1 cellular context compared by ENCODE assay signal in the genomic region with DNA sequence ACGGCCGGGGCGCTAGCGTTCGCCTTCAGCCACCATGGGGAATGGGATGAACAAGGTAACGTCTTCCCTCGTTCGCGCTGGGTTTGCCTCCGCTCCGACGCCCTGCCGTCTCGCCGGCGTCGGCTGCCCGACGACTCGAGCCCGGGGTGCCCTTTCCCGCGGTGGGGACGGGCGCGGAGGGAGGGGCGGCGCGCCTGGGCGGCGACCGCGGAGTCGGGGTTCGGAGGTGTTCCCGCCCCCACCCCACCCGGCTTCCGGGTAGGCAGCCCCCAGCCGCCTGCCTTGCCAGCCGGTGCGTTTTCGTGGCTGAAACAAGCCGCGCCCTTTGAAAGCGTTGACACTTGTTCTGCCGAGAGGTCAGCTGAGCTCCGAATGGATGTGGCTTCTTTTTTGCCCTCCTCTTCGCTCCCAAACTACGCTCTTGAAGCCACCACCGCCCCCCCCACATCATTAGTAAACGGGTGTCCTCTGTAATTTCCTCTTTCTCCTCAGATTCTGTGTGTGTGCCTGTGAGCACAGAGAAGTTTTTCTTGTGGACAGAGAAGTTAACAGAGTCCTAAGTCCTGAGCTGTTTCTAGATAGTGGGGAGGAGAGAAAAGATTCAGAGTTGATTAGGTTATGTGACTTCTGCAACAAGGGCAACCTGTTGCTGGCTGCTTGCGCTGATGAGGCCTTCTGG.
TF ChIP-seq lines count a peak whose summit lies in the region.

No MANE protein-coding gene starts in this region.

TF ChIP-seq in HepG2, 621 proteins besides CTCF, POLR2A, EP300 and RAD21 (continued from another document and continues in another):
- TF ChIP-seq, protein P1, sequence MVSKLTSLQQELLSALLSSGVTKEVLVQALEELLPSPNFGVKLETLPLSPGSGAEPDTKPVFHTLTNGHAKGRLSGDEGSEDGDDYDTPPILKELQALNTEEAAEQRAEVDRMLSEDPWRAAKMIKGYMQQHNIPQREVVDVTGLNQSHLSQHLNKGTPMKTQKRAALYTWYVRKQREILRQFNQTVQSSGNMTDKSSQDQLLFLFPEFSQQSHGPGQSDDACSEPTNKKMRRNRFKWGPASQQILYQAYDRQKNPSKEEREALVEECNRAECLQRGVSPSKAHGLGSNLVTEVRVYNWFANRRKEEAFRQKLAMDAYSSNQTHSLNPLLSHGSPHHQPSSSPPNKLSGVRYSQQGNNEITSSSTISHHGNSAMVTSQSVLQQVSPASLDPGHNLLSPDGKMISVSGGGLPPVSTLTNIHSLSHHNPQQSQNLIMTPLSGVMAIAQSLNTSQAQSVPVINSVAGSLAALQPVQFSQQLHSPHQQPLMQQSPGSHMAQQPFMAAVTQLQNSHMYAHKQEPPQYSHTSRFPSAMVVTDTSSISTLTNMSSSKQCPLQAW (CRISPR knock-in tag; IDR thresholded peaks at IDR 0.05), result no peak
- TF ChIP-seq ZNF260 (CRISPR knock-in tag; IDR thresholded peaks at IDR 0.05; ENCODE audit: borderline replicate concordance, low read depth) (no peak), SMAD9 (CRISPR knock-in tag; IDR thresholded peaks at IDR 0.05) (0 out of 2 replicates have a peak, but pooled peaks have one; percentile 84), ZFP41 (CRISPR knock-in tag; IDR thresholded peaks at IDR 0.05; ENCODE audit: borderline replicate concordance) (peak; percentile 0; the same call in 1 of the 2 replicates), REL (CRISPR knock-in tag; conservative IDR thresholded peaks at IDR 0.05) (peak; percentile 89), ZNF615 (CRISPR knock-in tag; IDR thresholded peaks at IDR 0.05; ENCODE audit: borderline replicate concordance) (no peak), KLF16 (CRISPR knock-in tag; IDR thresholded peaks at IDR 0.05) (peak in 1 of 2 experiments; percentile 85; a peak in 1 of 4 replicates), FLYWCH1 (CRISPR knock-in tag; IDR thresholded peaks at IDR 0.05) (no peak), NR3C1 (CRISPR knock-in tag; IDR thresholded peaks at IDR 0.05) (no peak), HNF4A (CRISPR knock-in tag; IDR thresholded peaks at IDR 0.05) (peak; percentile 17; the same call in 1 of the 2 replicates), ZNF30 (CRISPR knock-in tag; IDR thresholded peaks at IDR 0.05) (peak; percentile 93), POGZ (CRISPR knock-in tag; IDR thresholded peaks at IDR 0.05) (no peak), CHD2 (IDR thresholded peaks at IDR 0.05; ENCODE audit: low read depth, low read length) (0 out of 2 replicates have a peak, but pooled peaks have one; percentile 29), KDM5B (CRISPR knock-in tag; IDR thresholded peaks at IDR 0.05; ENCODE audit: borderline replicate concordance) (peak; percentile 86; the same call in 1 of the 2 replicates), ZNF616 (CRISPR knock-in tag; IDR thresholded peaks at IDR 0.05; ENCODE audit: low read depth) (peak; percentile 42), SALL2 (CRISPR knock-in tag; IDR thresholded peaks at IDR 0.05) (no peak), NCOA1 (CRISPR knock-in tag; IDR thresholded peaks at IDR 0.05) (no peak), HES4 (CRISPR knock-in tag; IDR thresholded peaks at IDR 0.05; ENCODE audit: borderline replicate concordance) (peak; percentile 71; the same call in 1 of the 2 replicates), CCDC6 (CRISPR knock-in tag; IDR thresholded peaks at IDR 0.05) (0 out of 2 replicates have a peak, but pooled peaks have one; percentile 18), CEBPG (CRISPR knock-in tag; IDR thresholded peaks at IDR 0.05) (peak; percentile 19; the same call in 1 of the 2 replicates), BRD4 (CRISPR knock-in tag; IDR thresholded peaks at IDR 0.05) (no peak), ZEB1 (IDR thresholded peaks at IDR 0.05; ENCODE audit: insufficient replicate concordance, low read depth) (no peak), ZNF629 (CRISPR knock-in tag; conservative IDR thresholded peaks at IDR 0.05) (0 out of 2 replicates have a peak, but pooled peaks have one; percentile 4), POLR2AphosphoS2 (IDR thresholded peaks at IDR 0.05; ENCODE audit: low read depth, low read length) (no peak), ZFP82 (CRISPR knock-in tag; IDR thresholded peaks at IDR 0.05; ENCODE audit: borderline replicate concordance) (no peak; the same call in 1 of the 2 replicates), PHF8 (CRISPR knock-in tag; IDR thresholded peaks at IDR 0.05) (peak; percentile 39; the same call in 1 of the 2 replicates), KDM4B (CRISPR knock-in tag; IDR thresholded peaks at IDR 0.05) (no peak), ZNF75D (CRISPR knock-in tag; IDR thresholded peaks at IDR 0.05; ENCODE audit: borderline replicate concordance) (no peak), U2AF1 (optimal IDR thresholded peaks at IDR 0.05; ENCODE audit: low read depth, low read length) (no peak), RBM39 (IDR thresholded peaks at IDR 0.05; ENCODE audit: low read depth, low read length, poor library complexity, severe bottlenecking) (no peak), ZFP36L1 (CRISPR knock-in tag; IDR thresholded peaks at IDR 0.05) (no peak), ZBTB7A (CRISPR knock-in tag; IDR thresholded peaks at IDR 0.05) (no peak), ZNF777 (CRISPR knock-in tag; IDR thresholded peaks at IDR 0.05) (peak; percentile 87), DNMT3B (CRISPR knock-in tag; conservative IDR thresholded peaks at IDR 0.05) (no peak), PCBP2 (optimal IDR thresholded peaks at IDR 0.05; ENCODE audit: low read depth, low read length, poor library complexity, severe bottlenecking) (no peak), ZNF644 (CRISPR knock-in tag; IDR thresholded peaks at IDR 0.05; ENCODE audit: low read depth) (no peak)
- TF ChIP-seq, protein P2, sequence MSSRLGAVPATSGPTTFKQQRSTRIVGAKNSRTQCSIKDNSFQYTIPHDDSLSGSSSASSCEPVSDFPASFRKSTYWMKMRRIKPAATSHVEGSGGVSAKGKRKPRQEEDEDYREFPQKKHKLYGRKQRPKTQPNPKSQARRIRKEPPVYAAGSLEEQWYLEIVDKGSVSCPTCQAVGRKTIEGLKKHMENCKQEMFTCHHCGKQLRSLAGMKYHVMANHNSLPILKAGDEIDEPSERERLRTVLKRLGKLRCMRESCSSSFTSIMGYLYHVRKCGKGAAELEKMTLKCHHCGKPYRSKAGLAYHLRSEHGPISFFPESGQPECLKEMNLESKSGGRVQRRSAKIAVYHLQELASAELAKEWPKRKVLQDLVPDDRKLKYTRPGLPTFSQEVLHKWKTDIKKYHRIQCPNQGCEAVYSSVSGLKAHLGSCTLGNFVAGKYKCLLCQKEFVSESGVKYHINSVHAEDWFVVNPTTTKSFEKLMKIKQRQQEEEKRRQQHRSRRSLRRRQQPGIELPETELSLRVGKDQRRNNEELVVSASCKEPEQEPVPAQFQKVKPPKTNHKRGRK (CRISPR knock-in tag; IDR thresholded peaks at IDR 0.05), result no peak
- TF ChIP-seq, protein P3, sequence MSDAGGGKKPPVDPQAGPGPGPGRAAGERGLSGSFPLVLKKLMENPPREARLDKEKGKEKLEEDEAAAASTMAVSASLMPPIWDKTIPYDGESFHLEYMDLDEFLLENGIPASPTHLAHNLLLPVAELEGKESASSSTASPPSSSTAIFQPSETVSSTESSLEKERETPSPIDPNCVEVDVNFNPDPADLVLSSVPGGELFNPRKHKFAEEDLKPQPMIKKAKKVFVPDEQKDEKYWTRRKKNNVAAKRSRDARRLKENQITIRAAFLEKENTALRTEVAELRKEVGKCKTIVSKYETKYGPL (CRISPR knock-in tag; IDR thresholded peaks at IDR 0.05), result no peak; the same call in 1 of the 2 replicates
- TF ChIP-seq, protein P4, sequence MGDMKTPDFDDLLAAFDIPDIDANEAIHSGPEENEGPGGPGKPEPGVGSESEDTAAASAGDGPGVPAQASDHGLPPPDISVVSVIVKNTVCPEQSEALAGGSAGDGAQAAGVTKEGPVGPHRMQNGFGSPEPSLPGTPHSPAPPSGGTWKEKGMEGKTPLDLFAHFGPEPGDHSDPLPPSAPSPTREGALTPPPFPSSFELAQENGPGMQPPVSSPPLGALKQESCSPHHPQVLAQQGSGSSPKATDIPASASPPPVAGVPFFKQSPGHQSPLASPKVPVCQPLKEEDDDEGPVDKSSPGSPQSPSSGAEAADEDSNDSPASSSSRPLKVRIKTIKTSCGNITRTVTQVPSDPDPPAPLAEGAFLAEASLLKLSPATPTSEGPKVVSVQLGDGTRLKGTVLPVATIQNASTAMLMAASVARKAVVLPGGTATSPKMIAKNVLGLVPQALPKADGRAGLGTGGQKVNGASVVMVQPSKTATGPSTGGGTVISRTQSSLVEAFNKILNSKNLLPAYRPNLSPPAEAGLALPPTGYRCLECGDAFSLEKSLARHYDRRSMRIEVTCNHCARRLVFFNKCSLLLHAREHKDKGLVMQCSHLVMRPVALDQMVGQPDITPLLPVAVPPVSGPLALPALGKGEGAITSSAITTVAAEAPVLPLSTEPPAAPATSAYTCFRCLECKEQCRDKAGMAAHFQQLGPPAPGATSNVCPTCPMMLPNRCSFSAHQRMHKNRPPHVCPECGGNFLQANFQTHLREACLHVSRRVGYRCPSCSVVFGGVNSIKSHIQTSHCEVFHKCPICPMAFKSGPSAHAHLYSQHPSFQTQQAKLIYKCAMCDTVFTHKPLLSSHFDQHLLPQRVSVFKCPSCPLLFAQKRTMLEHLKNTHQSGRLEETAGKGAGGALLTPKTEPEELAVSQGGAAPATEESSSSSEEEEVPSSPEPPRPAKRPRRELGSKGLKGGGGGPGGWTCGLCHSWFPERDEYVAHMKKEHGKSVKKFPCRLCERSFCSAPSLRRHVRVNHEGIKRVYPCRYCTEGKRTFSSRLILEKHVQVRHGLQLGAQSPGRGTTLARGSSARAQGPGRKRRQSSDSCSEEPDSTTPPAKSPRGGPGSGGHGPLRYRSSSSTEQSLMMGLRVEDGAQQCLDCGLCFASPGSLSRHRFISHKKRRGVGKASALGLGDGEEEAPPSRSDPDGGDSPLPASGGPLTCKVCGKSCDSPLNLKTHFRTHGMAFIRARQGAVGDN (CRISPR knock-in tag; IDR thresholded peaks at IDR 0.05), result peak; percentile 87
- TF ChIP-seq, protein P5, sequence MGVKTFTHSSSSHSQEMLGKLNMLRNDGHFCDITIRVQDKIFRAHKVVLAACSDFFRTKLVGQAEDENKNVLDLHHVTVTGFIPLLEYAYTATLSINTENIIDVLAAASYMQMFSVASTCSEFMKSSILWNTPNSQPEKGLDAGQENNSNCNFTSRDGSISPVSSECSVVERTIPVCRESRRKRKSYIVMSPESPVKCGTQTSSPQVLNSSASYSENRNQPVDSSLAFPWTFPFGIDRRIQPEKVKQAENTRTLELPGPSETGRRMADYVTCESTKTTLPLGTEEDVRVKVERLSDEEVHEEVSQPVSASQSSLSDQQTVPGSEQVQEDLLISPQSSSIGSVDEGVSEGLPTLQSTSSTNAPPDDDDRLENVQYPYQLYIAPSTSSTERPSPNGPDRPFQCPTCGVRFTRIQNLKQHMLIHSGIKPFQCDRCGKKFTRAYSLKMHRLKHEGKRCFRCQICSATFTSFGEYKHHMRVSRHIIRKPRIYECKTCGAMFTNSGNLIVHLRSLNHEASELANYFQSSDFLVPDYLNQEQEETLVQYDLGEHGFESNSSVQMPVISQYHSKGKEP (CRISPR knock-in tag; IDR thresholded peaks at IDR 0.05), result no peak
- TF ChIP-seq, protein P6, sequence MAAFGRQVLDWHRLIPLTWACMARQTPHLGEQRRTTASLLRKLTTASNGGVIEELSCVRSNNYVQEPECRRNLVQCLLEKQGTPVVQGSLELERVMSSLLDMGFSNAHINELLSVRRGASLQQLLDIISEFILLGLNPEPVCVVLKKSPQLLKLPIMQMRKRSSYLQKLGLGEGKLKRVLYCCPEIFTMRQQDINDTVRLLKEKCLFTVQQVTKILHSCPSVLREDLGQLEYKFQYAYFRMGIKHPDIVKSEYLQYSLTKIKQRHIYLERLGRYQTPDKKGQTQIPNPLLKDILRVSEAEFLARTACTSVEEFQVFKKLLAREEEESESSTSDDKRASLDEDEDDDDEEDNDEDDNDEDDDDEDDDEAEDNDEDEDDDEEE (CRISPR knock-in tag; IDR thresholded peaks at IDR 0.05), result no peak
- TF ChIP-seq, protein P7, sequence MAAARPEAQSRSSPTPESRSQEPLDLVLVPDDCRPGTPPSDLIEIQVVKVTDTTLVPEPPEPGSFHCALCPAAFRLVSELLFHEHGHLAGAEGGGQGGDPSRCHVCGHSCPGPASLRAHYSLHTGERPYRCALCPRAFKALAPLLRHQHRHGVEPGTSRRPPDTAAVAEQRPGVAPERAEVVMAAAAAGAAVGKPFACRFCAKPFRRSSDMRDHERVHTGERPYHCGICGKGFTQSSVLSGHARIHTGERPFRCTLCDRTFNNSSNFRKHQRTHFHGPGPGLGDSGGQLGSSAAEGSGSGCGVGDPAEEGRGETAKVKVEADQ (CRISPR knock-in tag; IDR thresholded peaks at IDR 0.05; ENCODE audit: borderline replicate concordance), result no peak
- TF ChIP-seq, protein P8, sequence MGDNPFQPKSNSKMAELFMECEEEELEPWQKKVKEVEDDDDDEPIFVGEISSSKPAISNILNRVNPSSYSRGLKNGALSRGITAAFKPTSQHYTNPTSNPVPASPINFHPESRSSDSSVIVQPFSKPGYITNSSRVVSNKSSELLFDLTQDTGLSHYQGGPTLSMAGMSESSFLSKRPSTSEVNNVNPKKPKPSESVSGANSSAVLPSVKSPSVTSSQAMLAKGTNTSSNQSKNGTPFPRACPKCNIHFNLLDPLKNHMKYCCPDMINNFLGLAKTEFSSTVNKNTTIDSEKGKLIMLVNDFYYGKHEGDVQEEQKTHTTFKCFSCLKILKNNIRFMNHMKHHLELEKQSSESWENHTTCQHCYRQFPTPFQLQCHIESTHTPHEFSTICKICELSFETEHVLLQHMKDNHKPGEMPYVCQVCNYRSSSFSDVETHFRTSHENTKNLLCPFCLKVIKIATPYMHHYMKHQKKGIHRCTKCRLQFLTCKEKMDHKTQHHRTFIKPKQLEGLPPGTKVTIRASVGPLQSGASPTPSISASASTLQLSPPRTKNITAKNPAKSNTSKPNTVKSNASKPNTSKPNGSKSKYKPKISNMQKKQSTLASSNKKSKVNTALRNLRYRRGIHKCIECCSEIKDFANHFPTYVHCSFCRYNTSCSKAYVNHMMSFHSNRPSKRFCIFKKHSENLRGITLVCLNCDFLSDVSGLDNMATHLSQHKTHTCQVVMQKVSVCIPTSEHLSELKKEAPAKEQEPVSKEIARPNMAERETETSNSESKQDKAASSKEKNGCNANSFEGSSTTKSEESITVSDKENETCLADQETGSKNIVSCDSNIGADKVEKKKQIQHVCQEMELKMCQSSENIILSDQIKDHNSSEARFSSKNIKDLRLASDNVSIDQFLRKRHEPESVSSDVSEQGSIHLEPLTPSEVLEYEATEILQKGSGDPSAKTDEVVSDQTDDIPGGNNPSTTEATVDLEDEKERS (CRISPR knock-in tag; IDR thresholded peaks at IDR 0.05), result peak; percentile 67; the same call in 1 of the 2 replicates
- TF ChIP-seq, protein P9, sequence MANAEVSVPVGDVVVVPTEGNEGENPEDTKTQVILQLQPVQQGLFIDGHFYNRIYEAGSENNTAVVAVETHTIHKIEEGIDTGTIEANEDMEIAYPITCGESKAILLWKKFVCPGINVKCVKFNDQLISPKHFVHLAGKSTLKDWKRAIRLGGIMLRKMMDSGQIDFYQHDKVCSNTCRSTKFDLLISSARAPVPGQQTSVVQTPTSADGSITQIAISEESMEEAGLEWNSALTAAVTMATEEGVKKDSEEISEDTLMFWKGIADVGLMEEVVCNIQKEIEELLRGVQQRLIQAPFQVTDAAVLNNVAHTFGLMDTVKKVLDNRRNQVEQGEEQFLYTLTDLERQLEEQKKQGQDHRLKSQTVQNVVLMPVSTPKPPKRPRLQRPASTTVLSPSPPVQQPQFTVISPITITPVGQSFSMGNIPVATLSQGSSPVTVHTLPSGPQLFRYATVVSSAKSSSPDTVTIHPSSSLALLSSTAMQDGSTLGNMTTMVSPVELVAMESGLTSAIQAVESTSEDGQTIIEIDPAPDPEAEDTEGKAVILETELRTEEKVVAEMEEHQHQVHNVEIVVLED (CRISPR knock-in tag; IDR thresholded peaks at IDR 0.05; ENCODE audit: borderline replicate concordance), result peak; percentile 54
